Comparison of ENCODE assay signal across 8 cellular contexts in genomic region chr14:71574976-71575375, GRCh38.
DNase-seq lines count a peak whose midpoint lies in the region; ATAC-seq and TF ChIP-seq lines count a peak whose summit lies in the region.
"Had no signal": no experiment of that assay in that cellular context is flagged by ENCODE, and none has a peak within 500 bp of the region (broad histone marks: within the 10 kb centered on the region; RNA-seq: fewer than 3 reads in every experiment).

No MANE protein-coding gene starts in this region.

- no peaks in the 10 kb centered on the region for H4K20me1 ChIP-seq in smooth muscle cell (ENCODE audit: low read depth)

- H3K4me1 ChIP-seq in SJSA1 (replicated peaks): peaks cover 39% of the 10 kb centered on the region
- peaks cover 32% of the 10 kb centered on the region for H3K4me1 ChIP-seq in smooth muscle cell (ENCODE audit: low read depth)

- ATAC-seq in GM18517 (IDR thresholded peaks at IDR 0.05; ENCODE audit: unreplicated experiment): no peak
- ATAC-seq: T-cell had no signal

- no peaks in the 10 kb centered on the region for H3K36me3 ChIP-seq in SJSA1
- H3K36me3 ChIP-seq in smooth muscle cell (ENCODE audit: low read depth): no peaks in the 10 kb centered on the region

- H3K4me3 ChIP-seq in GM08714 (ENCODE audit: low read length) (peak overlapping the region; percentile 22; the same call in 1 of the 2 replicates), SJSA1 (no peak overlapping the region), fibroblast of villous mesenchyme (ENCODE audit: low read depth, low read length) (no peak overlapping the region), smooth muscle cell (no peak overlapping the region)

- 28% methylated on average over 2 of the region's 2 CpGs for WGBS in smooth muscle cell (ENCODE audit: low lambda C conversion rate)

- H3K9me3 ChIP-seq in SJSA1 (replicated peaks): no peaks in the 10 kb centered on the region
- no peaks in the 10 kb centered on the region for H3K9me3 ChIP-seq in smooth muscle cell (replicated peaks; ENCODE audit: low read depth)

- H2AFZ ChIP-seq in smooth muscle cell (ENCODE audit: low read depth): no peak overlapping the region

- H3F3A ChIP-seq in smooth muscle cell (ENCODE audit: low read depth): peaks cover 22% of the 10 kb centered on the region

- no peak overlapping the region for H3K9ac ChIP-seq in smooth muscle cell (ENCODE audit: low read depth)

- H3K4me2 ChIP-seq in smooth muscle cell: peak overlapping the region; percentile 58

- H3K27me3 ChIP-seq in SJSA1 (replicated peaks) (no peaks in the 10 kb centered on the region), smooth muscle cell (ENCODE audit: low read depth) (no peaks in the 10 kb centered on the region)

- DNase-seq in SJSA1 (ENCODE audit: low read depth in 1 of 2, low spot score in 2 of 2) (peak; percentile 82 to 88), fibroblast of villous mesenchyme (ENCODE audit: low read depth) (peak; percentile 72), smooth muscle cell (lab: John Stamatoyannopoulos, UW; ENCODE audit: unreplicated experiment) (no peak), NCI-H2227 treated with DMSO at 0.1 percent for 48 hours (lab: John Stamatoyannopoulos, UW) (no peak)
- DNase-seq in activated effector memory CD4-positive, alpha-beta T cell treated with anti-CD3 and anti-CD28 coated beads, Interleukin-2, amount 50 U/mL, for 16 hours: no peak
- DNase-seq: T-cell had no signal

- peaks cover 18% of the 10 kb centered on the region for H3K79me2 ChIP-seq in smooth muscle cell (ENCODE audit: low read depth)

- TF ChIP-seq CTCF in fibroblast of villous mesenchyme (IDR thresholded peaks at IDR 0.05; ENCODE audit: insufficient read depth, low read depth, low read length): no peak
- no peak for TF ChIP-seq CTCF in smooth muscle cell (IDR thresholded peaks at IDR 0.05; ENCODE audit: borderline replicate concordance, insufficient read depth, poor library complexity, severe bottlenecking)

- H3K27ac ChIP-seq in SJSA1 (peak overlapping the region; percentile 58), smooth muscle cell (ENCODE audit: low read depth) (peak overlapping the region; percentile 50)

Comparison
In these comparisons a context has a peak if more than half of its experiments do, and no peak if none do; other contexts are left out.
1. DNase-seq: peak in SJSA1 (2 of 2) and fibroblast of villous mesenchyme (single experiment); none in smooth muscle cell (single experiment), activated effector memory CD4-positive, alpha-beta T cell treated with anti-CD3 and anti-CD28 coated beads, Interleukin-2, amount 50 U/mL, for 16 hours (single experiment) and NCI-H2227 treated with DMSO at 0.1 percent for 48 hours (single experiment).